In genomic region chr7:106597014-106597413, GRCh38 we compare ENCODE assay signal across 24 cellular contexts.
"Had no signal": no experiment of that assay in that cellular context is flagged by ENCODE, and none has a peak within 500 bp of the region (broad histone marks: within the 10 kb centered on the region; RNA-seq: fewer than 3 reads in every experiment).

No MANE protein-coding gene starts in this region.

- H3K27ac ChIP-seq: cardiac muscle cell, SK-N-MC had no signal

- DNase-seq: activated B cell treated with CpG ODN at 0.5 μM for 24 hours; activated CD4-positive, alpha-beta memory T cell treated with anti-CD3 and anti-CD28 coated beads for 36 hours; activated CD4-positive, alpha-beta T cell treated with anti-CD3 and anti-CD28 coated beads, Interleukin-2, amount 10 ng/mL, durations not matched to agents 7 days and 5 days; activated CD8-positive, alpha-beta memory T cell treated with anti-CD3 and anti-CD28 coated beads for 24 hours; activated gamma-delta T cell; activated naive CD4-positive, alpha-beta T cell treated with anti-CD3 and anti-CD28 coated beads for 36 hours; activated T-cell treated with anti-CD3 and anti-CD28 coated beads, Interleukin-2, amount 50 U/mL, for 48 hours; amygdala; NCI-H1105 treated with DMSO at 0.1 percent for 48 hours; NCI-H1436 treated with DMSO at 0.1 percent for 48 hours; NCI-H1930; NCI-H2107; NCI-H2171 treated with DMSO at 0.1 percent for 48 hours; NCI-H226; NCI-H526; OCI-M1; RPMI8226; T-cell; T1000 had no signal

- ATAC-seq: activated T-helper 17 cell treated with anti-CD3 and anti-CD28 coated beads, Interleukin-2, amount 50 U/mL, for 72 hours; Panc1; Right ventricle myocardium inferior; T-cell had no signal

- H3K36me3 ChIP-seq: cardiac muscle cell had no signal

- H3K27me3 ChIP-seq: cardiac muscle cell had no signal

- H3K4me3 ChIP-seq: cardiac muscle cell, SK-N-MC had no signal
